30 cellular contexts compared by ENCODE assay signal in the genomic region with DNA sequence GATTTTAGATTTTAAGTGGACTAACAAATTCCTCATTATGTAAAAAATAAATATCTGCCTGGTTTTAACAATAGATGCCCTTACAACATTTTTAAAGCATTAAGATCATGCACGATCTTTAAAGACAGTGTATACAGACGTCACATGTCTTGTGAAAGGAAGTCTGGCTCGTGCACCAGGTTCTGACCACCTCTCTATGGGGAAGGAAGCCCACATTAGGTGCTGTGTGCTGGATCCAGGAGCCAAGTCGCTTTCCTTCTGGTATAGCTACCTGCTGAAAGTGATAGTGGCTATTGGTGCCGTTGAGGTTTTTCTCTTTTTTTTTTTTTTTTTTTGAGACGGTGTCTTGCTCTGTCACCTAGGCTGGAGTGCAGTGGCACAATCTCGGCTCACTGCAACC.
A peak's percentile ranks its signal among the peaks of the same experiment; 100 is the strongest.
DNase-seq lines count a peak whose midpoint lies in the region; ATAC-seq and TF ChIP-seq lines count a peak whose summit lies in the region.
"Had no signal": no experiment of that assay in that cellular context is flagged by ENCODE, and none has a peak within 500 bp of the region (broad histone marks: within the 10 kb centered on the region; RNA-seq: fewer than 3 reads in every experiment).

No MANE protein-coding gene starts in this region.

- intact Hi-C loops in CD8-positive, alpha-beta T cell (cut with DNase I, micrococcal nuclease), result loop anchor here in 1 of 2 experiments (10.0 kb wide), 1 partner anchor 286 kb away; no protein-coding TSS in a partner anchor
- intact Hi-C loops in activated T-helper 2 cell treated with anti-CD3 and anti-CD28 coated beads, Interferon-gamma antibody, Interleukin-2, Interleukin-4, amounts not matched to agents 10 μg/mL and 5 μg/mL and 100 μg/mL, durations not matched to agents 14 hours and 24 hours and 36 hours (cut with micrococcal nuclease), result no loop called here
- intact Hi-C loops in head of caudate nucleus (cut with DNase I), result no loop called here

- peak; percentile 21 for ATAC-seq in CD8-positive, alpha-beta T cell
- peak; percentile 23 to 43 for ATAC-seq in naive B cell (ENCODE audit: low read depth in 2 of 2)
- no peak for ATAC-seq in GM18907 (IDR thresholded peaks at IDR 0.05; ENCODE audit: unreplicated experiment)
- no peak for ATAC-seq in GM21825 (IDR thresholded peaks at IDR 0.05; ENCODE audit: unreplicated experiment)
- ATAC-seq: gastrocnemius medialis, left ventricle myocardium superior had no signal

- no peaks in the 10 kb centered on the region for H3K9me3 Mint-ChIP-seq in T-helper 1 cell treated with Interleukin-12 subunit alpha and Interleukin-12 subunit beta and Interleukin-4 antibody, amounts not matched to agents 30 μg/mL and 1 μg/mL, for 36 hours
- no peaks in the 10 kb centered on the region for H3K9me3 Mint-ChIP-seq in CD8-positive, alpha-beta T cell
- H3K9me3 Mint-ChIP-seq in activated T-helper 2 cell treated with anti-CD3 and anti-CD28 coated beads, Interferon-gamma antibody, Interleukin-2, Interleukin-4, amounts not matched to agents 10 μg/mL and 5 μg/mL and 100 μg/mL, durations not matched to agents 14 hours and 24 hours and 36 hours, result no peaks in the 10 kb centered on the region
- no peaks in the 10 kb centered on the region for H3K9me3 Mint-ChIP-seq in naive B cell
- H3K9me3 Mint-ChIP-seq: HFFc6, nephron had no signal

- no peak overlapping the region for H3K4me3 ChIP-seq in CD8-positive, alpha-beta T cell (ENCODE audit: low read depth, low read length)
- H3K4me3 ChIP-seq: breast epithelium, colonic mucosa, gastrocnemius medialis, GM23248, MG63, ovary, testis had no signal

- peak overlapping the region; percentile 34 for H3K27ac Mint-ChIP-seq in T-helper 1 cell treated with Interleukin-12 subunit alpha and Interleukin-12 subunit beta and Interleukin-4 antibody, amounts not matched to agents 30 μg/mL and 1 μg/mL, for 36 hours
- H3K27ac Mint-ChIP-seq in CD8-positive, alpha-beta T cell, result peak overlapping the region; percentile 94
- H3K27ac Mint-ChIP-seq in activated T-helper 2 cell treated with anti-CD3 and anti-CD28 coated beads, Interferon-gamma antibody, Interleukin-2, Interleukin-4, amounts not matched to agents 10 μg/mL and 5 μg/mL and 100 μg/mL, durations not matched to agents 14 hours and 24 hours and 36 hours, result peak overlapping the region; percentile 69
- peak overlapping the region in 2 of 6 donors; percentile 63 to 72 for H3K27ac Mint-ChIP-seq in naive B cell
- H3K27ac Mint-ChIP-seq: HFFc6 had no signal

- POLR2A ChIA-PET in CD8-positive, alpha-beta T cell (lab: Charles Lee), result no interaction called here

- TF ChIP-seq CTCF in CD8-positive, alpha-beta T cell (IDR thresholded peaks at IDR 0.05), result no peak

- peaks cover 96% of the 10 kb centered on the region for H3K4me1 ChIP-seq in CD8-positive, alpha-beta T cell (ENCODE audit: insufficient read depth, low read length)
- H3K4me1 ChIP-seq: breast epithelium had no signal

- no peak overlapping the region for H3K27ac ChIP-seq in CD8-positive, alpha-beta T cell (ENCODE audit: low read depth, low read length)
- H3K27ac ChIP-seq: 22Rv1, breast epithelium, colonic mucosa, gastrocnemius medialis, GM23248, ovary, testis had no signal

- peaks cover 25% of the 10 kb centered on the region for H3K36me3 Mint-ChIP-seq in T-helper 1 cell treated with Interleukin-12 subunit alpha and Interleukin-12 subunit beta and Interleukin-4 antibody, amounts not matched to agents 30 μg/mL and 1 μg/mL, for 36 hours (ENCODE audit: low read depth)
- H3K36me3 Mint-ChIP-seq in CD8-positive, alpha-beta T cell, result peaks cover 69% of the 10 kb centered on the region
- peaks cover 58% of the 10 kb centered on the region for H3K36me3 Mint-ChIP-seq in activated T-helper 2 cell treated with anti-CD3 and anti-CD28 coated beads, Interferon-gamma antibody, Interleukin-2, Interleukin-4, amounts not matched to agents 10 μg/mL and 5 μg/mL and 100 μg/mL, durations not matched to agents 14 hours and 24 hours and 36 hours (ENCODE audit: low read depth)
- H3K36me3 Mint-ChIP-seq in naive B cell, result peaks cover 5 to 24% of the 10 kb centered on the region in 2 donors

- peaks cover 4% of the 10 kb centered on the region for H3K36me3 ChIP-seq in CD8-positive, alpha-beta T cell (ENCODE audit: insufficient read depth, low read length)
- H3K36me3 ChIP-seq: breast epithelium, colonic mucosa, gastrocnemius medialis, MG63, ovary had no signal

- H3K27me3 ChIP-seq in CD8-positive, alpha-beta T cell (ENCODE audit: insufficient read depth, low read length), result no peaks in the 10 kb centered on the region
- H3K27me3 ChIP-seq: breast epithelium, colonic mucosa, gastrocnemius medialis, MG63, ovary, testis had no signal

- no peaks in the 10 kb centered on the region for H3K9me3 ChIP-seq in CD8-positive, alpha-beta T cell (ENCODE audit: low read length)
- H3K9me3 ChIP-seq: breast epithelium, colonic mucosa, gastrocnemius medialis, MG63, ovary, SK-N-SH, testis had no signal

- H3K27me3 Mint-ChIP-seq in T-helper 1 cell treated with Interleukin-12 subunit alpha and Interleukin-12 subunit beta and Interleukin-4 antibody, amounts not matched to agents 30 μg/mL and 1 μg/mL, for 36 hours (ENCODE audit: low read depth), result no peaks in the 10 kb centered on the region
- no peaks in the 10 kb centered on the region for H3K27me3 Mint-ChIP-seq in CD8-positive, alpha-beta T cell (ENCODE audit: low read depth)
- H3K27me3 Mint-ChIP-seq in activated T-helper 2 cell treated with anti-CD3 and anti-CD28 coated beads, Interferon-gamma antibody, Interleukin-2, Interleukin-4, amounts not matched to agents 10 μg/mL and 5 μg/mL and 100 μg/mL, durations not matched to agents 14 hours and 24 hours and 36 hours (ENCODE audit: low read depth), result no peaks in the 10 kb centered on the region
- no peaks in the 10 kb centered on the region for H3K27me3 Mint-ChIP-seq in naive B cell

- no peak overlapping the region for H3K4me3 Mint-ChIP-seq in T-helper 1 cell treated with Interleukin-12 subunit alpha and Interleukin-12 subunit beta and Interleukin-4 antibody, amounts not matched to agents 30 μg/mL and 1 μg/mL, for 36 hours
- H3K4me3 Mint-ChIP-seq in CD8-positive, alpha-beta T cell, result peak overlapping the region; percentile 51
- H3K4me3 Mint-ChIP-seq in activated T-helper 2 cell treated with anti-CD3 and anti-CD28 coated beads, Interferon-gamma antibody, Interleukin-2, Interleukin-4, amounts not matched to agents 10 μg/mL and 5 μg/mL and 100 μg/mL, durations not matched to agents 14 hours and 24 hours and 36 hours (ENCODE audit: low read depth), result peak overlapping the region; percentile 30
- H3K4me3 Mint-ChIP-seq in naive B cell, result no peak overlapping the region
- H3K4me3 Mint-ChIP-seq: HFFc6, nephron had no signal

- CTCF ChIA-PET in CD8-positive, alpha-beta T cell (lab: Charles Lee), result interaction anchor here (1.3 kb wide), 1 partner anchor 62 kb away, joined by 3 read pairs; no protein-coding TSS in a partner anchor

- peaks cover 66% of the 10 kb centered on the region for H3K4me1 Mint-ChIP-seq in T-helper 1 cell treated with Interleukin-12 subunit alpha and Interleukin-12 subunit beta and Interleukin-4 antibody, amounts not matched to agents 30 μg/mL and 1 μg/mL, for 36 hours (ENCODE audit: low read depth)
- peaks cover 98% of the 10 kb centered on the region for H3K4me1 Mint-ChIP-seq in CD8-positive, alpha-beta T cell (ENCODE audit: low read depth)
- H3K4me1 Mint-ChIP-seq in activated T-helper 2 cell treated with anti-CD3 and anti-CD28 coated beads, Interferon-gamma antibody, Interleukin-2, Interleukin-4, amounts not matched to agents 10 μg/mL and 5 μg/mL and 100 μg/mL, durations not matched to agents 14 hours and 24 hours and 36 hours (ENCODE audit: low read depth), result peaks cover 80% of the 10 kb centered on the region
- H3K4me1 Mint-ChIP-seq in naive B cell, result peaks cover 61 to 83% (median 66%) of the 10 kb centered on the region in 3 donors

- no peak for DNase-seq in T-helper 1 cell
- peak in 1 of 7 experiments; percentile 47 for DNase-seq in CD8-positive, alpha-beta T cell
- no peak for DNase-seq in activated T-helper 2 cell treated with anti-CD3 and anti-CD28 coated beads, Interferon-gamma antibody, Interleukin-2, Interleukin-4, amounts not matched to agents 10 μg/mL and 5 μg/mL and 100 μg/mL, durations not matched to agents 14 hours and 24 hours and 36 hours (ENCODE audit: low spot score)
- DNase-seq in naive B cell, result no peak
- DNase-seq in head of caudate nucleus, result no peak
- DNase-seq: activated CD8-positive, alpha-beta memory T cell treated with anti-CD3 and anti-CD28 coated beads for 24 hours; activated effector memory CD4-positive, alpha-beta T cell treated with Interleukin-2 at 50 U/mL for 16 hours; amygdala; colonic mucosa; gastrocnemius medialis; GDM1; GM23248; HFFc6; left ventricle myocardium superior; MG63; midbrain; NCI-H2029 treated with DMSO at 0.1 percent for 48 hours; NCI-H446; NCI-H82; OCI-M1; ovary; SK-N-SH; T-helper 9 cell; testis had no signal

Comparison
In these comparisons a context has a peak if more than half of its experiments do, and no peak if none do; other contexts are left out.
1. H3K4me3 Mint-ChIP-seq: peak in CD8-positive, alpha-beta T cell (single experiment) and activated T-helper 2 cell treated with anti-CD3 and anti-CD28 coated beads, Interferon-gamma antibody, Interleukin-2, Interleukin-4, amounts not matched to agents 10 μg/mL and 5 μg/mL and 100 μg/mL, durations not matched to agents 14 hours and 24 hours and 36 hours (single experiment); none in T-helper 1 cell treated with Interleukin-12 subunit alpha and Interleukin-12 subunit beta and Interleukin-4 antibody, amounts not matched to agents 30 μg/mL and 1 μg/mL, for 36 hours (single experiment) and naive B cell (0 of 8).
2. ATAC-seq: peak in CD8-positive, alpha-beta T cell (single experiment) and naive B cell (2 of 2); none in GM18907 (single experiment) and GM21825 (single experiment).